Comparison of ENCODE assay signal across 30 cellular contexts in genomic region chr5:76972670-76973069, GRCh38. TPM values are rescaled to one million over a fixed set of nuclear protein-coding genes. Genes with fewer than 3 reads are reported as not detected.
"Had no signal": no experiment of that assay in that cellular context is flagged by ENCODE, and none has a peak within 500 bp of the region (broad histone marks: within the 10 kb centered on the region; RNA-seq: fewer than 3 reads in every experiment).

No MANE protein-coding gene starts in this region.

- H3K4me1 ChIP-seq: neural progenitor cell, parathyroid adenoma, psoas muscle, stomach, thyroid gland, tibial nerve, upper lobe of left lung, vagina had no signal

- H3K9me3 ChIP-seq: ovary, psoas muscle, stomach, thoracic aorta, thyroid gland, tibial nerve, upper lobe of left lung, vagina had no signal

- H3K4me1 Mint-ChIP-seq: natural killer cell; nephron; stimulated activated effector memory CD8-positive, alpha-beta T cell treated with anti-CD3 and anti-CD28 coated beads, Interleukin-12 subunit alpha, Interleukin-12 subunit beta, amount 100 ng/mL, for 72 hours; stimulated activated naive B cell treated with anti-CD40 and anti-IgM and Interleukin-4, amounts not matched to agents 10 μg/mL and 1 μg/mL and 100 μg/mL, for 72 hours had no signal

- H3K27me3 ChIP-seq: neural progenitor cell, ovary, thyroid gland, tibial nerve, upper lobe of left lung, vagina had no signal

- H3K27ac Mint-ChIP-seq: natural killer cell; nephron; neural progenitor cell; progenitor cell of endocrine pancreas; stimulated activated effector memory CD8-positive, alpha-beta T cell treated with anti-CD3 and anti-CD28 coated beads, Interleukin-12 subunit alpha, Interleukin-12 subunit beta, amount 100 ng/mL, for 72 hours; stimulated activated naive B cell treated with anti-CD40 and anti-IgM and Interleukin-4, amounts not matched to agents 10 μg/mL and 1 μg/mL and 100 μg/mL, for 72 hours; stimulated activated naive CD8-positive, alpha-beta T cell treated with anti-CD3 and anti-CD28 coated beads, Interleukin-15, Interleukin-2, amounts not matched to agents 100 ng/mL and 50 ng/mL, for 24 hours had no signal

- H3K79me2 ChIP-seq: parathyroid adenoma had no signal

- H2AFZ ChIP-seq: neural progenitor cell, parathyroid adenoma had no signal

- H3K27ac ChIP-seq: neural progenitor cell, ovary, parathyroid adenoma, psoas muscle, skin epidermis, stomach, thoracic aorta, thyroid gland, tibial nerve, upper lobe of left lung, vagina had no signal

- H3K9me3 Mint-ChIP-seq: natural killer cell; nephron; neural progenitor cell; stimulated activated effector memory CD8-positive, alpha-beta T cell treated with anti-CD3 and anti-CD28 coated beads, Interleukin-12 subunit alpha, Interleukin-12 subunit beta, amount 100 ng/mL, for 72 hours; stimulated activated naive B cell treated with anti-CD40 and anti-IgM and Interleukin-4, amounts not matched to agents 10 μg/mL and 1 μg/mL and 100 μg/mL, for 72 hours; stimulated activated naive CD8-positive, alpha-beta T cell treated with anti-CD3 and anti-CD28 coated beads, Interleukin-15, Interleukin-2, amounts not matched to agents 100 ng/mL and 50 ng/mL, for 24 hours had no signal

- ATAC-seq: natural killer cell; psoas muscle; right cardiac atrium; sciatic nerve; stimulated activated effector memory CD8-positive, alpha-beta T cell treated with anti-CD3 and anti-CD28 coated beads, Interleukin-12 subunit alpha, Interleukin-12 subunit beta, amount 100 ng/mL, for 72 hours; stimulated activated naive B cell treated with anti-CD40 and anti-IgM and Interleukin-4, amounts not matched to agents 10 μg/mL and 1 μg/mL and 100 μg/mL, for 72 hours had no signal

- H3K36me3 ChIP-seq: neural progenitor cell, ovary, stomach, thoracic aorta, thyroid gland, tibial nerve, upper lobe of left lung, vagina had no signal

- H3K27me3 Mint-ChIP-seq: progenitor cell of endocrine pancreas had no signal

- H3K9ac ChIP-seq: neural progenitor cell, parathyroid adenoma had no signal

- DNase-seq: natural killer cell; occipital lobe; ovary; posterior cingulate gyrus; psoas muscle; right cardiac atrium; stimulated activated CD4-positive, alpha-beta T cell treated with anti-CD3 and anti-CD28 coated beads, Interleukin-15, amount 100 ng/mL, for 24 hours; stimulated activated CD4-positive, alpha-beta T cell treated with anti-CD3 and anti-CD28 coated beads, Interleukin-2, amount 100 ng/mL, for 24 hours; stimulated activated CD4-positive, alpha-beta T cell treated with anti-CD3 and anti-CD28 coated beads, Interleukin-2, amount 100 ng/mL, for 48 hours; stimulated activated CD4-positive, alpha-beta T cell treated with anti-CD3 and anti-CD28 coated beads, Interleukin-4, amount 100 ng/mL, for 24 hours; stimulated activated naive B cell treated with anti-CD40 and anti-IgM and Interleukin-4, amounts not matched to agents 10 μg/mL and 1 μg/mL and 100 μg/mL, for 72 hours; stimulated activated naive CD4-positive, alpha-beta T cell treated with Interleukin-2 at 50 U/mL for 16 hours; stomach; thyroid gland; upper lobe of left lung had no signal

- H3K4me2 ChIP-seq: neural progenitor cell had no signal

- H3K4me3 Mint-ChIP-seq: natural killer cell; nephron; neural progenitor cell; stimulated activated effector memory CD8-positive, alpha-beta T cell treated with anti-CD3 and anti-CD28 coated beads, Interleukin-12 subunit alpha, Interleukin-12 subunit beta, amount 100 ng/mL, for 72 hours; stimulated activated naive B cell treated with anti-CD40 and anti-IgM and Interleukin-4, amounts not matched to agents 10 μg/mL and 1 μg/mL and 100 μg/mL, for 72 hours; stimulated activated naive CD8-positive, alpha-beta T cell treated with anti-CD3 and anti-CD28 coated beads, Interleukin-15, Interleukin-2, amounts not matched to agents 100 ng/mL and 50 ng/mL, for 24 hours had no signal

- FAIRE-seq: urothelium cell line had no signal

- H3K4me3 ChIP-seq: neural progenitor cell, ovary, psoas muscle, skin epidermis, stomach, thoracic aorta, thyroid gland, tibial nerve, upper lobe of left lung, vagina had no signal

- H3K36me3 Mint-ChIP-seq: natural killer cell; neural progenitor cell; stimulated activated effector memory CD8-positive, alpha-beta T cell treated with anti-CD3 and anti-CD28 coated beads, Interleukin-12 subunit alpha, Interleukin-12 subunit beta, amount 100 ng/mL, for 72 hours; stimulated activated naive B cell treated with anti-CD40 and anti-IgM and Interleukin-4, amounts not matched to agents 10 μg/mL and 1 μg/mL and 100 μg/mL, for 72 hours had no signal

RNA-seq across cellular contexts. Expression of gene CRHBP, which starts 19.8 kb away (rescaled TPM):
- total RNA-seq: osteoblast, renal cortical epithelial cell, stomach had no signal
- polyA plus RNA-seq: neural cell had no signal
